Comparison of ENCODE assay signal across 17 cellular contexts in the genomic region with DNA sequence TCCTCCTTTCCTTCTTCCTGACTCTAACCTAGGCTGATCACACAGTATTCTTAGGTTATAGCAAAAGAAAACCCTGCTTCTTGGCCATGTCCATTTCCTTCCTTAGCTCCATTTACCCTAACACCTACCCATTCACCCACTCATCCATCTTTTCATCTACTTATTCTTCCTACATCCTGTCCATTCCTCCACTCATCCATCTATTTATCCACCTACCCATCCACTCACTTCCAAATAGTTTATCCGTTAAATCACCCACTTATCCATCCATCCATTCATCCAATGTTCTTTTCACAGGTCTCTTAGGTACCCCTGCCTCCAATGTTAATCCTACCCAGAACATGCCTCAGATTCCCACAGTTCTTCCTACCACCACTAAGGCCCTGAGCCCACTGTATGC.
DNase-seq lines count a peak whose midpoint lies in the region; ATAC-seq and TF ChIP-seq lines count a peak whose summit lies in the region.
"Had no signal": no experiment of that assay in that cellular context is flagged by ENCODE, and none has a peak within 500 bp of the region (broad histone marks: within the 10 kb centered on the region; RNA-seq: fewer than 3 reads in every experiment).

No MANE protein-coding gene starts in this region.

- no peak for ATAC-seq in HG03159 (IDR thresholded peaks at IDR 0.05; ENCODE audit: unreplicated experiment)
- ATAC-seq: A549; CD8-positive, alpha-beta T cell had no signal

- no peaks in the 10 kb centered on the region for H3K9me3 ChIP-seq in HEK293 (ENCODE audit: control insufficient read depth, insufficient read depth, low read depth, low read length)
- H3K9me3 ChIP-seq in neutrophil, result no peaks in the 10 kb centered on the region
- H3K9me3 ChIP-seq: A549, Caco-2 had no signal

- H3K4me3 Mint-ChIP-seq in activated naive CD4-positive, alpha-beta T cell treated with anti-CD3 and anti-CD28 coated beads, Interleukin-2, amount 50 U/mL, for 24 hours, result no peak overlapping the region
- no peak overlapping the region for H3K4me3 Mint-ChIP-seq in activated naive CD4-positive, alpha-beta T cell treated with anti-CD3 and anti-CD28 coated beads, Interleukin-2, amount 10 ng/mL, durations not matched to agents 7 days and 5 days
- H3K4me3 Mint-ChIP-seq: B cell; CD4-positive, alpha-beta T cell; CD8-positive, alpha-beta T cell had no signal

- POLR2A ChIA-PET in HEK293 (lab: Yijun Ruan, JAX), result no interaction called here

- no peak overlapping the region for H3K4me3 ChIP-seq in HEK293 (ENCODE audit: low read depth, low read length)
- no peak overlapping the region for H3K4me3 ChIP-seq in neutrophil (ENCODE audit: low read depth in 1 of 2, low read length in 1 of 2)
- H3K4me3 ChIP-seq: A549; BLaER1 treated with 17β-estradiol and CSF1 and Interleukin-3, amounts not matched to agents 10 nM and 100 nM had no signal

- H3K27ac ChIP-seq in HEK293 (ENCODE audit: extremely low read depth, low read depth, low read length) (no peak overlapping the region), neutrophil (peak overlapping the region; percentile 26)
- H3K27ac ChIP-seq: 22Rv1; A549; BLaER1 treated with 17β-estradiol and CSF1 and Interleukin-3, amounts not matched to agents 10 nM and 100 nM; C4-2B had no signal

- DNase-seq in activated naive CD4-positive, alpha-beta T cell treated with anti-CD3 and anti-CD28 coated beads, Interleukin-2, amount 10 ng/mL, durations not matched to agents 7 days and 5 days, result no peak
- DNase-seq: AML-193; Caco-2; Calu3; CD4-positive, alpha-beta T cell; CD8-positive, alpha-beta T cell; DMS79 treated with DMSO at 0.1 percent for 48 hours; GF-D8 had no signal

- H3K27ac Mint-ChIP-seq in activated naive CD4-positive, alpha-beta T cell treated with anti-CD3 and anti-CD28 coated beads, Interleukin-2, amount 50 U/mL, for 24 hours, result peak overlapping the region; percentile 1
- no peak overlapping the region for H3K27ac Mint-ChIP-seq in activated naive CD4-positive, alpha-beta T cell treated with anti-CD3 and anti-CD28 coated beads, Interleukin-2, amount 10 ng/mL, durations not matched to agents 7 days and 5 days
- H3K27ac Mint-ChIP-seq: B cell; CD4-positive, alpha-beta T cell; CD8-positive, alpha-beta T cell had no signal

- no peaks in the 10 kb centered on the region for H3K27me3 Mint-ChIP-seq in activated naive CD4-positive, alpha-beta T cell treated with anti-CD3 and anti-CD28 coated beads, Interleukin-2, amount 50 U/mL, for 24 hours
- H3K27me3 Mint-ChIP-seq in activated naive CD4-positive, alpha-beta T cell treated with anti-CD3 and anti-CD28 coated beads, Interleukin-2, amount 10 ng/mL, durations not matched to agents 7 days and 5 days, result peaks cover 30% of the 10 kb centered on the region
- H3K27me3 Mint-ChIP-seq: B cell; CD4-positive, alpha-beta T cell had no signal

- CTCF ChIA-PET in activated naive CD4-positive, alpha-beta T cell treated with anti-CD3 and anti-CD28 coated beads, Interleukin-2, amount 10 ng/mL, durations not matched to agents 7 days and 5 days (lab: Charles Lee), result no interaction called here
- CTCF ChIA-PET in HEK293 (lab: Yijun Ruan, JAX), result interaction anchor here (0.7 to 2.0 kb wide), 3 partner anchors 54 to 888 kb away, joined by 3 to 8 read pairs (median 6); no protein-coding TSS in a partner anchor

- peaks cover 18% of the 10 kb centered on the region for H3K4me1 Mint-ChIP-seq in activated naive CD4-positive, alpha-beta T cell treated with anti-CD3 and anti-CD28 coated beads, Interleukin-2, amount 50 U/mL, for 24 hours
- peaks cover 18% of the 10 kb centered on the region for H3K4me1 Mint-ChIP-seq in activated naive CD4-positive, alpha-beta T cell treated with anti-CD3 and anti-CD28 coated beads, Interleukin-2, amount 10 ng/mL, durations not matched to agents 7 days and 5 days

- H3K4me1 ChIP-seq in HEK293 (ENCODE audit: control insufficient read depth, insufficient read depth, low read length) (peaks cover 15% of the 10 kb centered on the region), neutrophil (ENCODE audit: control insufficient read depth in 1 of 2, insufficient read depth in 1 of 2, low read depth in 1 of 2, low read length in 1 of 2) (peaks cover 19 to 41% of the 10 kb centered on the region in 2 experiments)
- H3K4me1 ChIP-seq: A549, Caco-2 had no signal

- H3K9me3 Mint-ChIP-seq in activated naive CD4-positive, alpha-beta T cell treated with anti-CD3 and anti-CD28 coated beads, Interleukin-2, amount 50 U/mL, for 24 hours, result no peaks in the 10 kb centered on the region
- no peaks in the 10 kb centered on the region for H3K9me3 Mint-ChIP-seq in activated naive CD4-positive, alpha-beta T cell treated with anti-CD3 and anti-CD28 coated beads, Interleukin-2, amount 10 ng/mL, durations not matched to agents 7 days and 5 days
- H3K9me3 Mint-ChIP-seq: CD4-positive, alpha-beta T cell; CD8-positive, alpha-beta T cell had no signal

- no peaks in the 10 kb centered on the region for H3K36me3 Mint-ChIP-seq in activated naive CD4-positive, alpha-beta T cell treated with anti-CD3 and anti-CD28 coated beads, Interleukin-2, amount 50 U/mL, for 24 hours
- no peaks in the 10 kb centered on the region for H3K36me3 Mint-ChIP-seq in activated naive CD4-positive, alpha-beta T cell treated with anti-CD3 and anti-CD28 coated beads, Interleukin-2, amount 10 ng/mL, durations not matched to agents 7 days and 5 days
- H3K36me3 Mint-ChIP-seq: CD8-positive, alpha-beta T cell had no signal

- H3K36me3 ChIP-seq in HEK293 (ENCODE audit: control insufficient read depth in 2 of 2, insufficient read depth in 1 of 2, low read length in 2 of 2) (no peaks in the 10 kb centered on the region), neutrophil (peaks cover 21% of the 10 kb centered on the region)

- no peaks in the 10 kb centered on the region for H3K27me3 ChIP-seq in neutrophil
- H3K27me3 ChIP-seq: BLaER1 treated with 17β-estradiol and CSF1 and Interleukin-3, amounts not matched to agents 10 nM and 100 nM had no signal

- TF ChIP-seq CTCF in HEK293 (tag by site-specific recombination; IDR thresholded peaks at IDR 0.05) (no peak), neutrophil (IDR thresholded peaks at IDR 0.05) (no peak)

TF ChIP-seq in HEK293, 187 proteins besides CTCF, POLR2A, EP300 and RAD21:
- TF ChIP-seq EGR2 (tag by site-specific recombination; IDR thresholded peaks at IDR 0.05; ENCODE audit: low read depth) (peak; percentile 98), ZNF366 (tag by site-specific recombination; conservative IDR thresholded peaks at IDR 0.05) (0 out of 2 replicates have a peak, but pooled peaks have one; percentile 24), ZFHX2 (tag by site-specific recombination; conservative IDR thresholded peaks at IDR 0.05) (peak; percentile 79)
- TF ChIP-seq, protein P1, sequence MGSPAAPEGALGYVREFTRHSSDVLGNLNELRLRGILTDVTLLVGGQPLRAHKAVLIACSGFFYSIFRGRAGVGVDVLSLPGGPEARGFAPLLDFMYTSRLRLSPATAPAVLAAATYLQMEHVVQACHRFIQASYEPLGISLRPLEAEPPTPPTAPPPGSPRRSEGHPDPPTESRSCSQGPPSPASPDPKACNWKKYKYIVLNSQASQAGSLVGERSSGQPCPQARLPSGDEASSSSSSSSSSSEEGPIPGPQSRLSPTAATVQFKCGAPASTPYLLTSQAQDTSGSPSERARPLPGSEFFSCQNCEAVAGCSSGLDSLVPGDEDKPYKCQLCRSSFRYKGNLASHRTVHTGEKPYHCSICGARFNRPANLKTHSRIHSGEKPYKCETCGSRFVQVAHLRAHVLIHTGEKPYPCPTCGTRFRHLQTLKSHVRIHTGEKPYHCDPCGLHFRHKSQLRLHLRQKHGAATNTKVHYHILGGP (tag by site-specific recombination; IDR thresholded peaks at IDR 0.05), result no peak
TF ChIP-seq in HEK293: peak in this region for 3.
